Comparison of ENCODE assay signal across 9 cellular contexts in the genomic region with DNA sequence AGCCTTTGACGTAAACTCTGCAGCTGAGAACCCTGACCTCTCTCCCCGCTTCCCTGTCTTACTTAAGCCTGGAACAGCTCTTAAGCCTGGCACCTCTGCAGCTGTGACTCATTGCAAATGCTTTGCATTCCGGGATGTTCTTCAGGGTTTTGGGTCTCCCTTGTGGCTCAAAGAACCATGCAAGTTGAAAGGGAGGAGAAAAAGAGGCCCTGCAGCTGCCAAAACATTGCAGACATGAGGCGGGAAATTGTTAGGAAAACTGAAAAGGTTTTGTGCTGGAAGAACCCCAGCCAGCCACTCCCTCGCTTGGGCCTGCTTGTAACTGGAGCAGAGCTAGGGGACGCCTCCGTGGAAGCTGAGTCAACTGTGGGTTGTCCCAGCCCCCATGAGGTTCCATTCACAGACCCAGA.
DNase-seq lines count a peak whose midpoint lies in the region; ATAC-seq and TF ChIP-seq lines count a peak whose summit lies in the region.
"Had no signal": no experiment of that assay in that cellular context is flagged by ENCODE, and none has a peak within 500 bp of the region (broad histone marks: within the 10 kb centered on the region; RNA-seq: fewer than 3 reads in every experiment).

No MANE protein-coding gene starts in this region.

- H3K36me3 ChIP-seq in BJ (ENCODE audit: control insufficient read depth, insufficient read depth, low read length) (no peaks in the 10 kb centered on the region), gastroesophageal sphincter (no peaks in the 10 kb centered on the region)

- H3K9me3 Mint-ChIP-seq in osteocyte (ENCODE audit: unreplicated experiment): no peaks in the 10 kb centered on the region

- ATAC-seq in SK-N-SH treated with all-trans-retinoic acid at 6 μM for 48 hours (peak; percentile 97), gastroesophageal sphincter (peak; percentile 96), GM21447 (IDR thresholded peaks at IDR 0.05; ENCODE audit: unreplicated experiment) (no peak), HG03159 (IDR thresholded peaks at IDR 0.05; ENCODE audit: unreplicated experiment) (no peak)

- H3K4me1 ChIP-seq in gastroesophageal sphincter: peaks cover 0 to 17% (median 0%) of the 10 kb centered on the region in 3 donors

- no peak overlapping the region for H3K4me3 Mint-ChIP-seq in osteocyte (ENCODE audit: unreplicated experiment)

- no peaks in the 10 kb centered on the region for H3K36me3 Mint-ChIP-seq in osteocyte (ENCODE audit: unreplicated experiment)

- POLR2A ChIA-PET in BJ (lab: Charles Lee): interaction anchor here (0.6 to 1.3 kb wide), 2 partner anchors 12 to 33 kb away, joined by 3 read pairs; no protein-coding TSS in a partner anchor
- POLR2A ChIA-PET in GM10248 (lab: Yijun Ruan, JAX): no interaction called here

- peak; percentile 3; the same call in 1 of the 2 replicates for TF ChIP-seq CTCF in BJ (IDR thresholded peaks at IDR 0.05; ENCODE audit: insufficient read depth, low read depth, low read length)
- TF ChIP-seq CTCF in gastroesophageal sphincter (IDR thresholded peaks at IDR 0.05): peak in 1 of 4 experiments; percentile 21
- TF ChIP-seq CTCF in osteocyte (IDR thresholded peaks at IDR 0.05): peak; percentile 7
- TF ChIP-seq CTCF in GM10248 (IDR thresholded peaks at IDR 0.05; ENCODE audit: control extremely low read depth, extremely low read depth, low read depth, missing control alignments): no peak

- H3K4me1 Mint-ChIP-seq in osteocyte (ENCODE audit: unreplicated experiment): peaks cover 46% of the 10 kb centered on the region

- WGBS in gastroesophageal sphincter (ENCODE audit: low coverage in 1 of 2), 2 donors: 11 to 18% methylated on average over 3 to 4 of the region's 7 CpGs

- H3K27ac ChIP-seq in gastroesophageal sphincter: peak overlapping the region; percentile 6 to 84 (median 74)
- H3K27ac ChIP-seq: KMS-11 had no signal

- no peak for TF ChIP-seq EP300 in gastroesophageal sphincter (IDR thresholded peaks at IDR 0.05)

- H3K9me3 ChIP-seq in gastroesophageal sphincter: no peaks in the 10 kb centered on the region

- H3K27me3 ChIP-seq in BJ (ENCODE audit: control insufficient read depth, insufficient read depth, low read length): no peaks in the 10 kb centered on the region
- H3K27me3 ChIP-seq in gastroesophageal sphincter: no peaks in the 10 kb centered on the region

- CTCF ChIA-PET in BJ (lab: Yijun Ruan, JAX) (interaction anchor here (1.0 to 1.3 kb wide), 4 partner anchors 12 to 48 kb away, joined by 3 to 4 read pairs (median 4); no protein-coding TSS in a partner anchor), GM10248 (lab: Yijun Ruan, JAX) (interaction anchor here (1.3 to 2.1 kb wide), 2 partner anchors 11 to 15 kb away, joined by 3 to 7 read pairs; no protein-coding TSS in a partner anchor)

- peak; percentile 98 for DNase-seq in BJ (ENCODE audit: low read depth)
- DNase-seq in osteocyte (ENCODE audit: extremely low spot score, unreplicated experiment): peak; percentile 89
- DNase-seq in GM10248 (ENCODE audit: extremely low spot score): no peak
- no peak for DNase-seq in GM19238 (ENCODE audit: insufficient read length, low spot score)

- H3K27me3 Mint-ChIP-seq in osteocyte (ENCODE audit: unreplicated experiment): no peaks in the 10 kb centered on the region

- peak overlapping the region; percentile 90 for H3K27ac Mint-ChIP-seq in osteocyte (ENCODE audit: unreplicated experiment)

- no peak for TF ChIP-seq POLR2A in gastroesophageal sphincter (IDR thresholded peaks at IDR 0.05)

- H3K4me3 ChIP-seq in BJ (ENCODE audit: low read depth, low read length) (no peak overlapping the region), gastroesophageal sphincter (no peak overlapping the region)

TF ChIP-seq in SK-N-SH treated with all-trans-retinoic acid at 6 μM for 48 hours, 23 proteins besides CTCF, POLR2A, EP300 and RAD21 (continues in another document):
- TF ChIP-seq, protein P1, sequence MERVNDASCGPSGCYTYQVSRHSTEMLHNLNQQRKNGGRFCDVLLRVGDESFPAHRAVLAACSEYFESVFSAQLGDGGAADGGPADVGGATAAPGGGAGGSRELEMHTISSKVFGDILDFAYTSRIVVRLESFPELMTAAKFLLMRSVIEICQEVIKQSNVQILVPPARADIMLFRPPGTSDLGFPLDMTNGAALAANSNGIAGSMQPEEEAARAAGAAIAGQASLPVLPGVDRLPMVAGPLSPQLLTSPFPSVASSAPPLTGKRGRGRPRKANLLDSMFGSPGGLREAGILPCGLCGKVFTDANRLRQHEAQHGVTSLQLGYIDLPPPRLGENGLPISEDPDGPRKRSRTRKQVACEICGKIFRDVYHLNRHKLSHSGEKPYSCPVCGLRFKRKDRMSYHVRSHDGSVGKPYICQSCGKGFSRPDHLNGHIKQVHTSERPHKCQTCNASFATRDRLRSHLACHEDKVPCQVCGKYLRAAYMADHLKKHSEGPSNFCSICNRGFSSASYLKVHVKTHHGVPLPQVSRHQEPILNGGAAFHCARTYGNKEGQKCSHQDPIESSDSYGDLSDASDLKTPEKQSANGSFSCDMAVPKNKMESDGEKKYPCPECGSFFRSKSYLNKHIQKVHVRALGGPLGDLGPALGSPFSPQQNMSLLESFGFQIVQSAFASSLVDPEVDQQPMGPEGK (CRISPR knock-in tag; IDR thresholded peaks at IDR 0.05; ENCODE audit: borderline replicate concordance): no peak
- TF ChIP-seq ZFP30 (CRISPR knock-in tag; IDR thresholded peaks at IDR 0.05) (no peak), ARNTL (CRISPR knock-in tag; IDR thresholded peaks at IDR 0.05; ENCODE audit: borderline replicate concordance, low read depth) (no peak), ZC3H10 (CRISPR knock-in tag; IDR thresholded peaks at IDR 0.05) (no peak), ZNF8 (CRISPR knock-in tag; IDR thresholded peaks at IDR 0.05) (no peak), OSR1 (CRISPR knock-in tag; IDR thresholded peaks at IDR 0.05) (no peak), RARB (CRISPR knock-in tag; IDR thresholded peaks at IDR 0.05) (no peak), PPARA (CRISPR knock-in tag; IDR thresholded peaks at IDR 0.05; ENCODE audit: borderline replicate concordance) (no peak), TCF4 (CRISPR knock-in tag; IDR thresholded peaks at IDR 0.05; ENCODE audit: borderline replicate concordance) (no peak)
- TF ChIP-seq, protein P2, sequence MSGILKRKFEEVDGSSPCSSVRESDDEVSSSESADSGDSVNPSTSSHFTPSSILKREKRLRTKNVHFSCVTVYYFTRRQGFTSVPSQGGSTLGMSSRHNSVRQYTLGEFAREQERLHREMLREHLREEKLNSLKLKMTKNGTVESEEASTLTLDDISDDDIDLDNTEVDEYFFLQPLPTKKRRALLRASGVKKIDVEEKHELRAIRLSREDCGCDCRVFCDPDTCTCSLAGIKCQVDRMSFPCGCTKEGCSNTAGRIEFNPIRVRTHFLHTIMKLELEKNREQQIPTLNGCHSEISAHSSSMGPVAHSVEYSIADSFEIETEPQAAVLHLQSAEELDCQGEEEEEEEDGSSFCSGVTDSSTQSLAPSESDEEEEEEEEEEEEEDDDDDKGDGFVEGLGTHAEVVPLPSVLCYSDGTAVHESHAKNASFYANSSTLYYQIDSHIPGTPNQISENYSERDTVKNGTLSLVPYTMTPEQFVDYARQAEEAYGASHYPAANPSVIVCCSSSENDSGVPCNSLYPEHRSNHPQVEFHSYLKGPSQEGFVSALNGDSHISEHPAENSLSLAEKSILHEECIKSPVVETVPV (CRISPR knock-in tag; IDR thresholded peaks at IDR 0.05): no peak
- TF ChIP-seq, protein P3, sequence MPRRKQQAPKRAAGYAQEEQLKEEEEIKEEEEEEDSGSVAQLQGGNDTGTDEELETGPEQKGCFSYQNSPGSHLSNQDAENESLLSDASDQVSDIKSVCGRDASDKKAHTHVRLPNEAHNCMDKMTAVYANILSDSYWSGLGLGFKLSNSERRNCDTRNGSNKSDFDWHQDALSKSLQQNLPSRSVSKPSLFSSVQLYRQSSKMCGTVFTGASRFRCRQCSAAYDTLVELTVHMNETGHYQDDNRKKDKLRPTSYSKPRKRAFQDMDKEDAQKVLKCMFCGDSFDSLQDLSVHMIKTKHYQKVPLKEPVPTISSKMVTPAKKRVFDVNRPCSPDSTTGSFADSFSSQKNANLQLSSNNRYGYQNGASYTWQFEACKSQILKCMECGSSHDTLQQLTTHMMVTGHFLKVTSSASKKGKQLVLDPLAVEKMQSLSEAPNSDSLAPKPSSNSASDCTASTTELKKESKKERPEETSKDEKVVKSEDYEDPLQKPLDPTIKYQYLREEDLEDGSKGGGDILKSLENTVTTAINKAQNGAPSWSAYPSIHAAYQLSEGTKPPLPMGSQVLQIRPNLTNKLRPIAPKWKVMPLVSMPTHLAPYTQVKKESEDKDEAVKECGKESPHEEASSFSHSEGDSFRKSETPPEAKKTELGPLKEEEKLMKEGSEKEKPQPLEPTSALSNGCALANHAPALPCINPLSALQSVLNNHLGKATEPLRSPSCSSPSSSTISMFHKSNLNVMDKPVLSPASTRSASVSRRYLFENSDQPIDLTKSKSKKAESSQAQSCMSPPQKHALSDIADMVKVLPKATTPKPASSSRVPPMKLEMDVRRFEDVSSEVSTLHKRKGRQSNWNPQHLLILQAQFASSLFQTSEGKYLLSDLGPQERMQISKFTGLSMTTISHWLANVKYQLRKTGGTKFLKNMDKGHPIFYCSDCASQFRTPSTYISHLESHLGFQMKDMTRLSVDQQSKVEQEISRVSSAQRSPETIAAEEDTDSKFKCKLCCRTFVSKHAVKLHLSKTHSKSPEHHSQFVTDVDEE (CRISPR knock-in tag; IDR thresholded peaks at IDR 0.05): no peak
- TF ChIP-seq, protein P4, sequence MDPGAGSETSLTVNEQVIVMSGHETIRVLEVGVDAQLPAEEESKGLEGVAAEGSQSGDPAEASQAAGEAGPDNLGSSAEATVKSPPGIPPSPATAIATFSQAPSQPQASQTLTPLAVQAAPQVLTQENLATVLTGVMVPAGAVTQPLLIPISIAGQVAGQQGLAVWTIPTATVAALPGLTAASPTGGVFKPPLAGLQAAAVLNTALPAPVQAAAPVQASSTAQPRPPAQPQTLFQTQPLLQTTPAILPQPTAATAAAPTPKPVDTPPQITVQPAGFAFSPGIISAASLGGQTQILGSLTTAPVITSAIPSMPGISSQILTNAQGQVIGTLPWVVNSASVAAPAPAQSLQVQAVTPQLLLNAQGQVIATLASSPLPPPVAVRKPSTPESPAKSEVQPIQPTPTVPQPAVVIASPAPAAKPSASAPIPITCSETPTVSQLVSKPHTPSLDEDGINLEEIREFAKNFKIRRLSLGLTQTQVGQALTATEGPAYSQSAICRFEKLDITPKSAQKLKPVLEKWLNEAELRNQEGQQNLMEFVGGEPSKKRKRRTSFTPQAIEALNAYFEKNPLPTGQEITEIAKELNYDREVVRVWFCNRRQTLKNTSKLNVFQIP (CRISPR knock-in tag; IDR thresholded peaks at IDR 0.05; ENCODE audit: borderline replicate concordance, low read depth): no peak

Comparison
In these comparisons a context has a peak if more than half of its experiments do, and no peak if none do; other contexts are left out.
1. DNase-seq: peak in BJ (single experiment) and osteocyte (single experiment); none in GM10248 (single experiment) and GM19238 (single experiment).
2. ATAC-seq: peak in SK-N-SH treated with all-trans-retinoic acid at 6 μM for 48 hours (single experiment) and gastroesophageal sphincter (single experiment); none in GM21447 (single experiment) and HG03159 (single experiment).